Comparison of ENCODE assay signal across 22 cellular contexts in the genomic region with DNA sequence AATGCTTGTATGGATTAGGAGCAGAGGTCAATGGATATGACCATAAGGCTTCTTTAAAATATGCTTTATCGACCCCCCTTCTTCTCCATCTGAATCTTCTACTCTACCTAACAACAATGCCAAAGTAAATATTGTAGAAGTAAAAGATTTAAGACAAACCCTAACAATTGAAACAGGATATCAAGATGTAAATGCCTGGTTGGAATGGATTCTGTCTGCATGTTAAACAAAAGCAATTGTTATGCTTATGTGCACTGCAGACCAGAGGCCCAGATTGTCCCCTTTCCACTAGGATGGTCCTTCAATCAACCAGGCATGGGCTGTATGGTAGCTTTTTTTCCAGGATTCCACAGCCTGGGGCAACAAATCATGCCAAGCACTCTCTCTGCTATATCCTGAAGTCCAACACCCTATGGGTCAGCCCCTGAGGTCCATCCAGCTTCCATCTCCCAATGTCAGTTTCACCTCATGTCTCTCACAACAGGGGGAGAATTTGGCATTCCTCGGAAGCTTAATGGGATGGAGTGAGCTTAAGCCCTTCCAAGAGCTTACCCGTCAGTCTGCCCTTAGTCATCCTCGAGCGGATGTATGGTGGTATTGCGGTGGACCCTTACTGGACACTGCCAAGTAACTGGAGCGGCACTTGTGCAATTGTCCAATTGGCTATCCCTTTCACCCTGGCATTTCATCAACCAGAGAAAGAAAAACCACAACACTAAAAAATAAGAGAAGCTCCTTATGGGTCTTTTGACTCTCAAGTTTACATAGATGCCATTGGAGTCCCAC. TPM values are rescaled to one million over a fixed set of nuclear protein-coding genes. Genes with fewer than 3 reads are reported as not detected.
DNase-seq lines count a peak whose midpoint lies in the region; ATAC-seq and TF ChIP-seq lines count a peak whose summit lies in the region.
"Had no signal": no experiment of that assay in that cellular context is flagged by ENCODE, and none has a peak within 500 bp of the region (broad histone marks: within the 10 kb centered on the region; RNA-seq: fewer than 3 reads in every experiment).

No MANE protein-coding gene starts in this region.

- no peak overlapping the region for H4K91ac ChIP-seq in H9 (ENCODE audit: insufficient read length, low read depth, low read length)

- no peak overlapping the region for H3K4ac ChIP-seq in H9 (ENCODE audit: low read depth, low read length)

- no peak overlapping the region for H2BK15ac ChIP-seq in H9 (ENCODE audit: low read depth, low read length)

- H3K79me2 ChIP-seq in H9 (ENCODE audit: insufficient read depth, low read length): no peaks in the 10 kb centered on the region

- H3K27ac ChIP-seq in H9 (ENCODE audit: insufficient read length, low read depth, low read length): no peak overlapping the region
- H3K27ac ChIP-seq: BLaER1 treated with 17β-estradiol and CSF1 and Interleukin-3, amounts not matched to agents 10 nM and 100 nM; SK-N-MC had no signal

- no peak overlapping the region for H3K18ac ChIP-seq in H9 (ENCODE audit: insufficient read length, low read depth, low read length)

- WGBS in H9 (ENCODE audit: extremely low coverage, insufficient read length, low lambda C conversion rate): no CpG with 5 or more reads among the region's 7 CpGs

- H3K27me3 ChIP-seq in H9 (ENCODE audit: insufficient read depth, low read length): no peaks in the 10 kb centered on the region
- H3K27me3 ChIP-seq in MG63: no peaks in the 10 kb centered on the region
- H3K27me3 ChIP-seq in iPS-15b (ENCODE audit: control insufficient read depth, insufficient read depth, low read length): no peaks in the 10 kb centered on the region
- H3K27me3 ChIP-seq: BLaER1 treated with 17β-estradiol and CSF1 and Interleukin-3, amounts not matched to agents 10 nM and 100 nM had no signal

- no peak overlapping the region for H2AFZ ChIP-seq in H9 (ENCODE audit: low read length)

- ATAC-seq in T-cell (replicated peaks in 1 of 4): no peak
- ATAC-seq: CD8-positive, alpha-beta T cell had no signal

- CTCF ChIA-PET in T-cell (lab: Charles Lee): interaction anchor here (0.9 to 3.2 kb wide), 3 partner anchors 124 to 160 kb away, joined by 3 to 15 read pairs (median 3); no protein-coding TSS in a partner anchor

- H3K14ac ChIP-seq in H9 (ENCODE audit: insufficient read depth, low read length): no peak overlapping the region

- H3K27ac Mint-ChIP-seq in H9 (peak overlapping the region; percentile 76 to 80 (median 79); a peak in 5 of 7 replicates), T-cell (no peak overlapping the region)
- H3K27ac Mint-ChIP-seq: CD8-positive, alpha-beta T cell had no signal

- H3K9ac ChIP-seq in H9 (ENCODE audit: extremely low read depth, insufficient read length, low read length) (no peak overlapping the region), iPS-15b (ENCODE audit: low read depth, low read length) (no peak overlapping the region)
- H3K9ac ChIP-seq: BLaER1 treated with 17β-estradiol and CSF1 and Interleukin-3, amounts not matched to agents 10 nM and 100 nM had no signal

- no peak overlapping the region for H2BK5ac ChIP-seq in H9 (ENCODE audit: insufficient read length, low read length)

- peak overlapping the region; percentile 9 for H3K4me2 ChIP-seq in H9 (ENCODE audit: insufficient read depth, insufficient read length, low read length)
- H3K4me2 ChIP-seq: BLaER1 treated with 17β-estradiol and CSF1 and Interleukin-3, amounts not matched to agents 10 nM and 100 nM had no signal

- H3K79me1 ChIP-seq in H9 (ENCODE audit: insufficient read depth, low read depth, low read length, poor library complexity, severe bottlenecking): no peaks in the 10 kb centered on the region

- H3K23ac ChIP-seq in H9 (ENCODE audit: insufficient read length, low read depth, low read length): no peak overlapping the region

- no peak overlapping the region for H2AK5ac ChIP-seq in H9 (ENCODE audit: insufficient read length, low read length)

- H3K9me3 Mint-ChIP-seq in H9 (peaks cover 6 to 8% of the 10 kb centered on the region in 2 experiments; a peak in 3 of 5 replicates), T-cell (no peaks in the 10 kb centered on the region)
- H3K9me3 Mint-ChIP-seq: CD8-positive, alpha-beta T cell had no signal

- H3K4me1 ChIP-seq in H9 (ENCODE audit: insufficient read depth, low read length) (peaks cover 22% of the 10 kb centered on the region; the same call in 1 of the 2 replicates), iPS-15b (ENCODE audit: control insufficient read depth, insufficient read depth, low read length) (peaks cover 31% of the 10 kb centered on the region)
- H3K4me1 ChIP-seq: BLaER1 treated with 17β-estradiol and CSF1 and Interleukin-3, amounts not matched to agents 10 nM and 100 nM had no signal

- no peak overlapping the region for H2BK12ac ChIP-seq in H9 (ENCODE audit: insufficient read length, low read depth, low read length)

- H3K36me3 Mint-ChIP-seq in H9 (ENCODE audit: insufficient read depth in 1 of 3, low read depth in 3 of 3) (peaks cover 21 to 31% (median 24%) of the 10 kb centered on the region in 3 experiments), T-cell (peaks cover 11% of the 10 kb centered on the region)
- H3K36me3 Mint-ChIP-seq: CD8-positive, alpha-beta T cell had no signal

- H4K5ac ChIP-seq in H9 (ENCODE audit: insufficient read length, low read depth, low read length): no peak overlapping the region

- H3K4me1 Mint-ChIP-seq in H9 (peaks cover 54 to 59% of the 10 kb centered on the region in 2 experiments), T-cell (peaks cover 0 to 4% (median 2%) of the 10 kb centered on the region in 3 donors)

- H3K9me3 ChIP-seq in H9 (ENCODE audit: control insufficient read depth, low read depth, low read length) (no peaks in the 10 kb centered on the region), MG63 (no peaks in the 10 kb centered on the region), iPS-15b (ENCODE audit: control insufficient read depth, insufficient read depth, low read length) (no peaks in the 10 kb centered on the region)

- TF ChIP-seq CTCF in H9 (conservative IDR thresholded peaks at IDR 0.05) (no peak), retinal pigment epithelial cell (conservative IDR thresholded peaks at IDR 0.05; ENCODE audit: low read depth, low read length) (no peak)

- peaks cover 3% of the 10 kb centered on the region for H4K20me1 ChIP-seq in H9 (ENCODE audit: control insufficient read depth, insufficient read depth, insufficient read length)

- H2BK20ac ChIP-seq in H9 (ENCODE audit: low read depth, low read length, poor library complexity, severe bottlenecking): no peak overlapping the region

- no peak overlapping the region for H2BK120ac ChIP-seq in H9 (ENCODE audit: low read depth, low read length, poor library complexity, severe bottlenecking)

- no peak overlapping the region for H3T11ph ChIP-seq in H9 (ENCODE audit: low read length)

- DNase-seq in H9 (no peak), MG63 (peak; percentile 13), retinal pigment epithelial cell (ENCODE audit: low read depth) (peak; percentile 67), NCI-H2227 treated with DMSO at 0.1 percent for 48 hours (lab: John Stamatoyannopoulos, UW) (no peak), T-cell (no peak), A172 (ENCODE audit: low spot score) (no peak)
- DNase-seq: DMS53, EL, GOT3, NCI-H1092 treated with DMSO at 0.1 percent for 48 hours, NCI-H2081, NCI-H510A, NCI-H748 treated with DMSO at 0.1 percent for 48 hours, OCI-M1, SHP77 had no signal

- H4K8ac ChIP-seq in H9 (replicated peaks; ENCODE audit: insufficient read length, low read depth, low read length): no peak overlapping the region

- H3K36me3 ChIP-seq in MG63 (no peaks in the 10 kb centered on the region), iPS-15b (ENCODE audit: control insufficient read depth, insufficient read depth, low read length) (no peaks in the 10 kb centered on the region)

- H3K4me3 Mint-ChIP-seq in H9 (peak overlapping the region; percentile 14 to 40; a peak in 4 of 5 replicates), T-cell (no peak overlapping the region)
- H3K4me3 Mint-ChIP-seq: CD8-positive, alpha-beta T cell had no signal

- POLR2A ChIA-PET in T-cell (lab: Charles Lee): no interaction called here

- no peaks in the 10 kb centered on the region; the same call in 1 of the 2 replicates for H3K27me3 Mint-ChIP-seq in H9 (ENCODE audit: low read depth)
- H3K27me3 Mint-ChIP-seq in T-cell: no peaks in the 10 kb centered on the region

- H3K4me3 ChIP-seq in MG63: no peak overlapping the region
- H3K4me3 ChIP-seq in iPS-15b (ENCODE audit: low read depth, low read length): peak overlapping the region; percentile 13
- no peak overlapping the region for H3K4me3 ChIP-seq in retinal pigment epithelial cell (ENCODE audit: low read length)
- H3K4me3 ChIP-seq: BLaER1 treated with 17β-estradiol and CSF1 and Interleukin-3, amounts not matched to agents 10 nM and 100 nM; SK-N-MC had no signal

- no peaks in the 10 kb centered on the region for H3K23me2 ChIP-seq in H9 (ENCODE audit: insufficient read length, low read depth, low read length, poor library complexity, severe bottlenecking)

- H3K56ac ChIP-seq in H9 (ENCODE audit: insufficient read length, low read depth, low read length): no peak overlapping the region

RNA-seq across cellular contexts. Expression of a gene that starts 24.1 kb away (rescaled TPM):
- total RNA-seq in H9 (2021) (19.2 and 22.0 TPM in 2 replicates), T-cell (10 to 100 TPM; 15.2 to 38.0 (median 31.8) TPM)
- 14.9 and 42.4 TPM in 2 replicates for total RNA-seq in MG63 (2014; rRNA removed; shearing (Covaris generic); ENCODE audit: low replicate concordance)
- 10.9 and 11.9 TPM in 2 replicates for total RNA-seq in A172 (2014; rRNA removed; shearing (Covaris generic))

RNA-seq across cellular contexts. Expression of a gene that starts 36.1 kb away (rescaled TPM):
- total RNA-seq in H9 (2021) (86.0 and 88.2 TPM in 2 replicates), T-cell (10 to 100 TPM; 34.4 to 47.6 (median 44.2) TPM)
- 3.0 and 4.5 TPM in 2 replicates for total RNA-seq in MG63 (2014; rRNA removed; shearing (Covaris generic); ENCODE audit: low replicate concordance)
- total RNA-seq in A172 (2014; rRNA removed; shearing (Covaris generic)): 2.3 and 3.9 TPM in 2 replicates

RNA-seq across cellular contexts. Expression of a gene that starts 53.8 kb away (rescaled TPM):
- total RNA-seq in H9 (2021) (not detected in 2 replicates), T-cell (not detected)
- total RNA-seq in MG63 (2014; rRNA removed; shearing (Covaris generic); ENCODE audit: low replicate concordance): not detected in 2 replicates
- total RNA-seq in A172 (2014; rRNA removed; shearing (Covaris generic)): not detected in 2 replicates
- total RNA-seq: A673; CD8-positive, alpha-beta T cell; LHCN-M2; RPMI7951 had no signal

RNA-seq across cellular contexts. Expression of a gene that starts 56.4 kb away (rescaled TPM):
- total RNA-seq in H9 (2021) (not detected in 2 replicates), T-cell (not detected)
- not detected in 2 replicates for total RNA-seq in MG63 (2014; rRNA removed; shearing (Covaris generic); ENCODE audit: low replicate concordance)
- not detected in 2 replicates for total RNA-seq in A172 (2014; rRNA removed; shearing (Covaris generic))
- total RNA-seq: A673; CD8-positive, alpha-beta T cell; LHCN-M2; RPMI7951 had no signal

Comparison
In these comparisons a context has a peak if more than half of its experiments do, and no peak if none do; other contexts are left out.
1. DNase-seq: peak in MG63 (single experiment) and retinal pigment epithelial cell (single experiment); none in H9 (single experiment), NCI-H2227 treated with DMSO at 0.1 percent for 48 hours (single experiment), T-cell (0 of 34) and A172 (single experiment).
2. H3K27ac Mint-ChIP-seq: peak in H9 (3 of 3); none in T-cell (0 of 2).
3. H3K4me3 Mint-ChIP-seq: peak in H9 (2 of 2); none in T-cell (0 of 3).